ENCODE assay signal across 30 cellular contexts in genomic region chr11:3182462-3182852, GRCh38. TPM values are rescaled to one million over a fixed set of nuclear protein-coding genes. Genes with fewer than 3 reads are reported as not detected.
"Had no signal": no experiment of that assay in that cellular context is flagged by ENCODE, and none has a peak within 500 bp of the region (broad histone marks: within the 10 kb centered on the region; RNA-seq: fewer than 3 reads in every experiment).

No MANE protein-coding gene starts in this region.

- H3K9me3 Mint-ChIP-seq: activated CD4-positive, alpha-beta memory T cell treated with anti-CD3 and anti-CD28 coated beads for 36 hours; activated CD4-positive, alpha-beta T cell treated with anti-CD3 and anti-CD28 coated beads, Interleukin-2, amount 10 ng/mL, durations not matched to agents 7 days and 5 days; activated T-helper 1 cell treated with anti-CD3 and anti-CD28 coated beads, Interleukin-12 subunit alpha, Interleukin-12 subunit beta, Interleukin-2, Interleukin-4 antibody, amounts not matched to agents 30 ng/mL and 10 ng/mL and 1 ng/mL, durations not matched to agents 14 hours and 24 hours and 36 hours had no signal

- H3K27me3 ChIP-seq: brain microvascular endothelial cell, cardiac muscle cell, MG63, SJCRH30 had no signal

- H3K4me2 ChIP-seq: SK-N-SH had no signal

- H3K27ac Mint-ChIP-seq: activated CD4-positive, alpha-beta memory T cell treated with anti-CD3 and anti-CD28 coated beads for 36 hours; activated CD4-positive, alpha-beta T cell treated with anti-CD3 and anti-CD28 coated beads, Interleukin-2, amount 10 ng/mL, durations not matched to agents 7 days and 5 days; activated naive CD8-positive, alpha-beta T cell; activated T-helper 1 cell treated with anti-CD3 and anti-CD28 coated beads, Interleukin-12 subunit alpha, Interleukin-12 subunit beta, Interleukin-2, Interleukin-4 antibody, amounts not matched to agents 30 ng/mL and 10 ng/mL and 1 ng/mL, durations not matched to agents 14 hours and 24 hours and 36 hours had no signal

- H3K36me3 Mint-ChIP-seq: activated CD4-positive, alpha-beta memory T cell treated with anti-CD3 and anti-CD28 coated beads for 36 hours; activated naive CD8-positive, alpha-beta T cell had no signal

- H3K4me3 Mint-ChIP-seq: activated CD4-positive, alpha-beta memory T cell treated with anti-CD3 and anti-CD28 coated beads for 36 hours; activated CD4-positive, alpha-beta T cell treated with anti-CD3 and anti-CD28 coated beads, Interleukin-2, amount 10 ng/mL, durations not matched to agents 7 days and 5 days; activated naive CD8-positive, alpha-beta T cell; activated T-helper 1 cell treated with anti-CD3 and anti-CD28 coated beads, Interleukin-12 subunit alpha, Interleukin-12 subunit beta, Interleukin-2, Interleukin-4 antibody, amounts not matched to agents 30 ng/mL and 10 ng/mL and 1 ng/mL, durations not matched to agents 14 hours and 24 hours and 36 hours had no signal

- H3K4me3 ChIP-seq: cardiac muscle cell, MG63, SJCRH30 had no signal

- H3K27ac ChIP-seq: brain microvascular endothelial cell, cardiac muscle cell, SJCRH30, VCaP had no signal

- H3K4me1 Mint-ChIP-seq: activated CD4-positive, alpha-beta T cell treated with anti-CD3 and anti-CD28 coated beads, Interleukin-2, amount 10 ng/mL, durations not matched to agents 7 days and 5 days had no signal

- H3K9me3 ChIP-seq: MG63, SJCRH30, SK-N-SH had no signal

- H3K36me3 ChIP-seq: brain microvascular endothelial cell, cardiac muscle cell, MG63, SJCRH30 had no signal

- ATAC-seq: Right ventricle myocardium inferior had no signal

- DNase-seq: activated CD4-positive, alpha-beta memory T cell treated with anti-CD3 and anti-CD28 coated beads for 36 hours; activated CD4-positive, alpha-beta T cell treated with anti-CD3 and anti-CD28 coated beads, Interleukin-2, amount 10 ng/mL, durations not matched to agents 7 days and 5 days; activated CD4-positive, CD25-positive, alpha-beta regulatory T cell; activated effector memory CD4-positive, alpha-beta T cell treated with Interleukin-2 at 50 U/mL for 16 hours; activated naive CD4-positive, alpha-beta T cell; amygdala; brain microvascular endothelial cell; MG63; MV-4-11; NCI-H1092 treated with DMSO at 0.1 percent for 48 hours; NCI-H1417 treated with DMSO at 0.1 percent for 48 hours; NCI-H1694; NCI-H2029; NCI-H2107; NCI-H2171 treated with DMSO at 0.1 percent for 48 hours; NCI-H226; NCI-H526; NCI-H774; SJCRH30; SK-N-SH; T-helper 1 cell had no signal

RNA-seq across cellular contexts. Expression of gene MRGPRG, which starts 36.2 kb away (rescaled TPM):
- total RNA-seq: activated CD4-positive, alpha-beta memory T cell treated with anti-CD3 and anti-CD28 coated beads for 36 hours; activated CD4-positive, alpha-beta T cell treated with anti-CD3 and anti-CD28 coated beads, Interleukin-2, amount 10 ng/mL, durations not matched to agents 7 days and 5 days; activated T-helper 1 cell treated with anti-CD3 and anti-CD28 coated beads, Interleukin-12 subunit alpha, Interleukin-12 subunit beta, Interleukin-2, Interleukin-4 antibody, amounts not matched to agents 30 ng/mL and 10 ng/mL and 1 ng/mL, durations not matched to agents 14 hours and 24 hours and 36 hours; cardiac muscle cell; NCI-H460; OCI-LY7; Right ventricle myocardium inferior; RPMI7951; SJCRH30; T-helper 2 cell treated with Interferon-gamma antibody and Interleukin-4, amounts not matched to agents 100 ng/mL and 5 ng/mL, for 36 hours had no signal

RNA-seq across cellular contexts. Expression of gene MRGPRE, which starts 49.8 kb away (rescaled TPM):
- total RNA-seq: activated CD4-positive, alpha-beta memory T cell treated with anti-CD3 and anti-CD28 coated beads for 36 hours; activated CD4-positive, alpha-beta T cell treated with anti-CD3 and anti-CD28 coated beads, Interleukin-2, amount 10 ng/mL, durations not matched to agents 7 days and 5 days; activated T-helper 1 cell treated with anti-CD3 and anti-CD28 coated beads, Interleukin-12 subunit alpha, Interleukin-12 subunit beta, Interleukin-2, Interleukin-4 antibody, amounts not matched to agents 30 ng/mL and 10 ng/mL and 1 ng/mL, durations not matched to agents 14 hours and 24 hours and 36 hours; cardiac muscle cell; NCI-H460; OCI-LY7; Right ventricle myocardium inferior; RPMI7951; SJCRH30; T-helper 2 cell treated with Interferon-gamma antibody and Interleukin-4, amounts not matched to agents 100 ng/mL and 5 ng/mL, for 36 hours had no signal
